In genomic region chr2:128299628-128300027, GRCh38 we compare ENCODE assay signal across 1 cellular context.
TF ChIP-seq lines count a peak whose summit lies in the region.

No MANE protein-coding gene starts in this region.

TF ChIP-seq in IMR-90, 13 proteins besides CTCF, POLR2A, EP300 and RAD21 (continued from another document):
- TF ChIP-seq ELK1 (IDR thresholded peaks at IDR 0.05; ENCODE audit: borderline replicate concordance, low read depth, low read length) = no peak
- no peak for TF ChIP-seq NFE2L2 (IDR thresholded peaks at IDR 0.05; ENCODE audit: low read depth, low read length)
- TF ChIP-seq CEBPB (IDR thresholded peaks at IDR 0.05; ENCODE audit: low read depth, low read length) = no peak
